ENCODE assay signal across 1 cellular context in the genomic region with DNA sequence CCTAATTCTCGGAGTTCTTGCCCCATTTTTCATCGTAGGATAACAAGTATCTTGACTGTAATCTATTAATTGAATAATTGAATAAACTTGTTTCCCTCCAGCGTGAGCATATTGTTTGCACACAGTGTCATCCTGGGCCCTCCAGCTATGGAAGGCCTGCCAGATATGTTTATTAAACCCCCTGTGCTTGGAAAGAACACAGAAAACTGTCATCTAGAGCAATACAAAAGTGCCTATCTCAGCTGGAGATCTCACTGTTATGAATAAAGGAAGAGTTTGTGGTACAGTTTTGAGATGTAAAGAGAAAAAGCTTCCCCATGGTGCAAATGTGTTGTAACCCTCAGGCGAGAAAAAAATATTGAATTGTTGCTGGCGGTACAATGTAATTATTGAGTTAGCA.
TF ChIP-seq lines count a peak whose summit lies in the region.

No MANE protein-coding gene starts in this region.

TF ChIP-seq in H1, 55 proteins besides CTCF, POLR2A, EP300 and RAD21 (continued from another document):
- TF ChIP-seq KDM1A (IDR thresholded peaks at IDR 0.05; ENCODE audit: borderline replicate concordance, low read length) (no peak), SIX5 (IDR thresholded peaks at IDR 0.05; ENCODE audit: low read depth, low read length) (no peak), BACH1 (IDR thresholded peaks at IDR 0.05; ENCODE audit: low read length) (no peak)
